10 cellular contexts compared by ENCODE assay signal in genomic region chr2:201698588-201699226, GRCh38. TPM values are rescaled to one million over a fixed set of nuclear protein-coding genes. Genes with fewer than 3 reads are reported as not detected.
DNase-seq lines count a peak whose midpoint lies in the region; ATAC-seq, FAIRE-seq and TF ChIP-seq lines count a peak whose summit lies in the region.
"Had no signal": no experiment of that assay in that cellular context is flagged by ENCODE, and none has a peak within 500 bp of the region (broad histone marks: within the 10 kb centered on the region; RNA-seq: fewer than 3 reads in every experiment).

MPP4 (minus strand) TSS chr2:201698644; CDS start chr2:201693954, 4,690 bp downstream.

- CTCF ChIA-PET in naive thymus-derived CD4-positive, alpha-beta T cell (lab: Charles Lee): interaction anchor here (0.6 kb wide), 1 partner anchor 334 kb away, joined by 4 read pairs; no protein-coding TSS in a partner anchor

- H3K4me3 Mint-ChIP-seq in naive thymus-derived CD4-positive, alpha-beta T cell: no peak within 1 kb of the TSS

- peak within 1 kb of the TSS; percentile 37 for H3K27ac ChIP-seq in HUES48 (ENCODE audit: low read depth, low read length)
- H3K27ac ChIP-seq in keratinocyte (ENCODE audit: control insufficient read depth, insufficient read depth, low read length): peak within 1 kb of the TSS; percentile 30
- H3K27ac ChIP-seq in naive thymus-derived CD4-positive, alpha-beta T cell (ENCODE audit: low read depth, low read length): no peak within 1 kb of the TSS

- H3K9me3 Mint-ChIP-seq in naive thymus-derived CD4-positive, alpha-beta T cell: no peaks in the 10 kb centered on the region

- H4K20me1 ChIP-seq in keratinocyte (ENCODE audit: control insufficient read depth, extremely low read depth, insufficient read depth, low read length): no peaks in the 10 kb centered on the region

- peaks cover 0 to 3% (median 0%) of the 10 kb centered on the region in 7 donors for H3K4me1 Mint-ChIP-seq in naive thymus-derived CD4-positive, alpha-beta T cell

- no peaks in the 10 kb centered on the region for H3K27me3 ChIP-seq in HUES48 (ENCODE audit: control insufficient read depth, insufficient read depth, low read length)
- H3K27me3 ChIP-seq in keratinocyte (ENCODE audit: control insufficient read depth, extremely low read depth, insufficient read depth, low read length): no peaks in the 10 kb centered on the region
- no peaks in the 10 kb centered on the region for H3K27me3 ChIP-seq in naive thymus-derived CD4-positive, alpha-beta T cell (ENCODE audit: control insufficient read depth in 2 of 2, insufficient read depth in 2 of 2, low read length in 2 of 2)
- H3K27me3 ChIP-seq: stomach had no signal

- H3K4me3 ChIP-seq in HUES48 (ENCODE audit: low read depth, low read length): peak within 1 kb of the TSS; percentile 23; the same call in 1 of the 2 replicates
- no peak within 1 kb of the TSS for H3K4me3 ChIP-seq in astrocyte of the spinal cord (ENCODE audit: low read depth, low read length)
- H3K4me3 ChIP-seq in keratinocyte (ENCODE audit: control insufficient read depth in 2 of 3, extremely low read depth in 1 of 3, insufficient read depth in 2 of 3, low read depth in 1 of 3, low read length in 3 of 3): no peak within 1 kb of the TSS
- no peak within 1 kb of the TSS for H3K4me3 ChIP-seq in naive thymus-derived CD4-positive, alpha-beta T cell (ENCODE audit: low read length)
- H3K4me3 ChIP-seq: stomach had no signal

- H3K36me3 Mint-ChIP-seq in naive thymus-derived CD4-positive, alpha-beta T cell: peaks cover 0 to 25% (median 7%) of the 10 kb centered on the region in 5 donors

- in situ Hi-C loops in astrocyte of the spinal cord (cut with HindIII; ENCODE audit: low sequenced_read_pairs): no loop called here

- H3K4me1 ChIP-seq in HUES48 (ENCODE audit: control insufficient read depth, insufficient read depth, low read length) (peaks cover 54% of the 10 kb centered on the region), keratinocyte (ENCODE audit: control insufficient read depth, extremely low read depth, insufficient read depth, low read length) (peaks cover 43% of the 10 kb centered on the region)
- H3K4me1 ChIP-seq in naive thymus-derived CD4-positive, alpha-beta T cell (ENCODE audit: control insufficient read depth in 2 of 2, insufficient read depth in 2 of 2, low read length in 2 of 2): no peaks in the 10 kb centered on the region

- H2AFZ ChIP-seq in keratinocyte (ENCODE audit: control insufficient read depth, low read length): no peak within 1 kb of the TSS

- no peaks in the 10 kb centered on the region for H3K79me2 ChIP-seq in keratinocyte (ENCODE audit: control insufficient read depth, insufficient read depth, low read length)

- no peaks in the 10 kb centered on the region for H3K9me3 ChIP-seq in HUES48 (ENCODE audit: control insufficient read depth, insufficient read depth, low read length)
- no peaks in the 10 kb centered on the region for H3K9me3 ChIP-seq in keratinocyte (ENCODE audit: control insufficient read depth, low read depth, low read length)
- no peaks in the 10 kb centered on the region for H3K9me3 ChIP-seq in naive thymus-derived CD4-positive, alpha-beta T cell (ENCODE audit: control insufficient read depth in 2 of 3, low read length in 3 of 3)
- H3K9me3 ChIP-seq: stomach had no signal

- H3K9ac ChIP-seq in HUES48 (ENCODE audit: low read depth, low read length) (peak within 1 kb of the TSS; percentile 34; the same call in 1 of the 2 replicates), keratinocyte (ENCODE audit: control insufficient read depth, extremely low read depth, insufficient read depth, low read length) (no peak within 1 kb of the TSS)

- DNase-seq in AG08395 (ENCODE audit: low spot score): peak; percentile 57
- peak; percentile 61 for DNase-seq in astrocyte of the spinal cord (ENCODE audit: low read depth, low spot score)
- no peak for DNase-seq in keratinocyte (ENCODE audit: low read depth, low spot score)
- no peak for DNase-seq in activated CD4-positive, CD25-positive, alpha-beta regulatory T cell treated with anti-CD3 and anti-CD28 coated beads, Interleukin-2, amount 50 U/mL, for 72 hours
- no peak for DNase-seq in naive thymus-derived CD4-positive, alpha-beta T cell
- no peak for DNase-seq in NCI-H2029 (lab: John Stamatoyannopoulos, UW)
- no peak for DNase-seq in SHP77 treated with DMSO at 0.1 percent for 48 hours (lab: John Stamatoyannopoulos, UW)
- DNase-seq: central memory CD4-positive, alpha-beta T cell; stomach had no signal

- H3K27ac Mint-ChIP-seq in naive thymus-derived CD4-positive, alpha-beta T cell: no peak within 1 kb of the TSS

- intact Hi-C loops in naive thymus-derived CD4-positive, alpha-beta T cell (cut with micrococcal nuclease): no loop called here

- no peak for ATAC-seq in naive thymus-derived CD4-positive, alpha-beta T cell

- peaks cover 0 to 7% (median 0%) of the 10 kb centered on the region in 5 donors for H3K27me3 Mint-ChIP-seq in naive thymus-derived CD4-positive, alpha-beta T cell

- POLR2A ChIA-PET in naive thymus-derived CD4-positive, alpha-beta T cell (lab: Charles Lee): no interaction called here

- peak; percentile 70 for FAIRE-seq in keratinocyte (lab: Jason Lieb, UNC)

- H3K4me2 ChIP-seq in keratinocyte (ENCODE audit: control insufficient read depth, extremely low read depth, insufficient read depth, low read depth, low read length): peak within 1 kb of the TSS; percentile 30

- dilution Hi-C loops in keratinocyte (cut with MboI; ENCODE audit: extremely low pct_ligation_motif_present, low sequenced_read_pairs): no loop called here

- H3K9me1 ChIP-seq in keratinocyte (ENCODE audit: control insufficient read depth, extremely low read depth, insufficient read depth, low read length): no peaks in the 10 kb centered on the region

- TF ChIP-seq CTCF in astrocyte of the spinal cord (IDR thresholded peaks at IDR 0.05; ENCODE audit: low read depth, low read length) (no peak), keratinocyte (optimal IDR thresholded peaks at IDR 0.05 in 1 of 3, IDR thresholded peaks at IDR 0.05 in 1 of 3, conservative IDR thresholded peaks at IDR 0.05 in 1 of 3; ENCODE audit: extremely low read depth in 1 of 3, insufficient read depth in 2 of 3, low read length in 3 of 3) (no peak)

- peaks cover 20% of the 10 kb centered on the region for H3K36me3 ChIP-seq in HUES48 (ENCODE audit: control insufficient read depth, insufficient read depth, low read length)
- H3K36me3 ChIP-seq in keratinocyte (ENCODE audit: control insufficient read depth in 2 of 2, extremely low read depth in 1 of 2, insufficient read depth in 2 of 2, low read length in 2 of 2): peaks cover 5 to 7% of the 10 kb centered on the region in 2 experiments
- peaks cover 0 to 8% (median 0%) of the 10 kb centered on the region in 3 experiments for H3K36me3 ChIP-seq in naive thymus-derived CD4-positive, alpha-beta T cell (ENCODE audit: control insufficient read depth in 2 of 3, insufficient read depth in 3 of 3, low read length in 3 of 3)

RNA-seq across cellular contexts. Expression of gene MPP4, which starts in this region (rescaled TPM):
- 0.27 to 0.63 TPM (median 0.42 TPM) in 3 replicates for polyA plus RNA-seq in keratinocyte
- polyA plus RNA-seq in keratinocyte (2011; ENCODE audit: low read depth): not detected
- 0.13 TPM in 2 replicates for polyA plus RNA-seq in keratinocyte (2011; cell fraction: cytosol; rRNA removed)
- 1.1 and 1.3 TPM in 2 replicates for polyA plus RNA-seq in keratinocyte (2011; cell fraction: nucleus; rRNA removed)
- 0.11 and 0.26 TPM in 2 replicates for polyA plus RNA-seq in keratinocyte (2012; ENCODE audit: low replicate concordance)
- polyA minus RNA-seq in keratinocyte: 0.49 to 0.86 TPM (median 0.59 TPM) in 3 replicates
- not detected for polyA minus RNA-seq in keratinocyte (2011; cell fraction: cytosol; rRNA and poly(A)+ RNA removed)
- 1.1 and 2.9 TPM in 2 replicates for polyA minus RNA-seq in keratinocyte (2011; cell fraction: nucleus; rRNA and poly(A)+ RNA removed)
- total RNA-seq in naive thymus-derived CD4-positive, alpha-beta T cell: under 1 TPM in 2 of 5 experiments, not detected in 3; 0.12 to 0.47 TPM
- polyA plus RNA-seq in naive thymus-derived CD4-positive, alpha-beta T cell: not detected

Comparison
In these comparisons a context has a peak if more than half of its experiments do, and no peak if none do; other contexts are left out.
1. DNase-seq: peak in AG08395 (single experiment) and astrocyte of the spinal cord (single experiment); none in keratinocyte (single experiment), activated CD4-positive, CD25-positive, alpha-beta regulatory T cell treated with anti-CD3 and anti-CD28 coated beads, Interleukin-2, amount 50 U/mL, for 72 hours (single experiment), naive thymus-derived CD4-positive, alpha-beta T cell (0 of 9), NCI-H2029 (single experiment) and SHP77 treated with DMSO at 0.1 percent for 48 hours (single experiment).